In the genomic region with DNA sequence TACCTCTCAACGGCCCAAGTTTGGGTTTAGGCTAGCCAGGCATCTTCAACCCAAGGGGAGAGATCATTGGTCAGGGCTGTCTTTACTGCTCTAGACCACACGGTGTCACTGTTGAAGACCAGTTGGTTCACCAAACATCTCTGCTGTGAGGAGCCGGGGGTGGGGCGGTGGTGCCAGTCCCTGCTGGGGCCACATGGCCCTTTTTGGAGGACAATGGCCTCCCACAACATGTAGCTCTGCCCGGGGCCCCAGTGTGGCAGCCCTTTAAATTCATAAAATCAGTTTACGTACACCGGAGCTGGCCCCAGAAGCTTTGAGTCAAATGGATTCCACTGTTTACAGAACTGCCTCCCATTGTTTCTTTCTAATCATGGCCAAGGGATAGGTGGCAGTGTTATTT, we compare ENCODE assay signal across 9 cellular contexts. TPM values are rescaled to one million over a fixed set of nuclear protein-coding genes. Genes with fewer than 3 reads are reported as not detected.
A peak's percentile ranks its signal among the peaks of the same experiment; 100 is the strongest.
DNase-seq lines count a peak whose midpoint lies in the region; ATAC-seq and TF ChIP-seq lines count a peak whose summit lies in the region.
"Had no signal": no experiment of that assay in that cellular context is flagged by ENCODE, and none has a peak within 500 bp of the region (broad histone marks: within the 10 kb centered on the region; RNA-seq: fewer than 3 reads in every experiment).

No MANE protein-coding gene starts in this region.

- H3K4me3 Mint-ChIP-seq in activated naive CD8-positive, alpha-beta T cell treated with anti-CD3 and anti-CD28 coated beads, Interleukin-2, amount 10 ng/mL, durations not matched to agents 7 days and 5 days = no peak overlapping the region
- H3K4me3 Mint-ChIP-seq: activated naive CD4-positive, alpha-beta T cell treated with anti-CD3 and anti-CD28 coated beads, Interleukin-2, amount 50 U/mL, for 24 hours had no signal

- no peaks in the 10 kb centered on the region for H3K36me3 Mint-ChIP-seq in activated naive CD8-positive, alpha-beta T cell treated with anti-CD3 and anti-CD28 coated beads, Interleukin-2, amount 10 ng/mL, durations not matched to agents 7 days and 5 days
- H3K36me3 Mint-ChIP-seq: activated naive CD4-positive, alpha-beta T cell treated with anti-CD3 and anti-CD28 coated beads, Interleukin-2, amount 50 U/mL, for 24 hours had no signal

- WGBS in spleen, 5 donors = 50 to 69% (median 60%) methylated on average over 7 of the region's 7 CpGs

- DNase-seq in ELR (ENCODE audit: low read depth) (peak; percentile 84), NT2/D1 (ENCODE audit: low read depth, low spot score) (peak; percentile 77), hepatic stellate cell (ENCODE audit: low spot score) (peak; percentile 54), spleen (peak; percentile 78), putamen (ENCODE audit: low spot score) (no peak)
- peak; percentile 30 for DNase-seq in activated naive CD8-positive, alpha-beta T cell treated with anti-CD3 and anti-CD28 coated beads, Interleukin-2, amount 10 ng/mL, durations not matched to agents 7 days and 5 days

- H3K27me3 ChIP-seq in NT2/D1 (ENCODE audit: insufficient read depth, insufficient read length) (no peaks in the 10 kb centered on the region), spleen (replicated peaks in 1 of 7) (no peaks in the 10 kb centered on the region)

- peak overlapping the region in 3 of 8 donors; percentile 29 to 72 (median 59) for H3K27ac ChIP-seq in spleen

- TF ChIP-seq CTCF in spleen (IDR thresholded peaks at IDR 0.05 in 8 of 11, conservative IDR thresholded peaks at IDR 0.05 in 3 of 11) = peak in 9 of 11 experiments; percentile 39 to 73 (median 55)

- ATAC-seq in GM21360 (IDR thresholded peaks at IDR 0.05; ENCODE audit: unreplicated experiment) (peak; percentile 92), HG03521 (IDR thresholded peaks at IDR 0.05; ENCODE audit: unreplicated experiment) (peak; percentile 90)
- ATAC-seq in activated naive CD8-positive, alpha-beta T cell treated with anti-CD3 and anti-CD28 coated beads, Interleukin-2, amount 10 ng/mL, durations not matched to agents 7 days and 5 days (ENCODE audit: low read depth) = peak; percentile 52

- POLR2A ChIA-PET in activated naive CD8-positive, alpha-beta T cell treated with anti-CD3 and anti-CD28 coated beads, Interleukin-2, amount 10 ng/mL, durations not matched to agents 7 days and 5 days (lab: Charles Lee) = no interaction called here

- no peak overlapping the region for H3K4me3 ChIP-seq in NT2/D1 (ENCODE audit: insufficient read length, low read depth)
- H3K4me3 ChIP-seq in spleen = no peak overlapping the region

- H3K36me3 ChIP-seq in NT2/D1 (ENCODE audit: insufficient read depth, insufficient read length, low read length) (no peaks in the 10 kb centered on the region), spleen (no peaks in the 10 kb centered on the region)

- no peak overlapping the region for H3K9ac ChIP-seq in NT2/D1 (ENCODE audit: insufficient read length, low read depth)

- H3K4me1 Mint-ChIP-seq in activated naive CD8-positive, alpha-beta T cell treated with anti-CD3 and anti-CD28 coated beads, Interleukin-2, amount 10 ng/mL, durations not matched to agents 7 days and 5 days = no peaks in the 10 kb centered on the region
- H3K4me1 Mint-ChIP-seq: activated naive CD4-positive, alpha-beta T cell treated with anti-CD3 and anti-CD28 coated beads, Interleukin-2, amount 50 U/mL, for 24 hours had no signal

- no peaks in the 10 kb centered on the region for H3K9me3 Mint-ChIP-seq in activated naive CD8-positive, alpha-beta T cell treated with anti-CD3 and anti-CD28 coated beads, Interleukin-2, amount 10 ng/mL, durations not matched to agents 7 days and 5 days
- H3K9me3 Mint-ChIP-seq: activated naive CD4-positive, alpha-beta T cell treated with anti-CD3 and anti-CD28 coated beads, Interleukin-2, amount 50 U/mL, for 24 hours had no signal

- TF ChIP-seq POLR2A in spleen (IDR thresholded peaks at IDR 0.05) = no peak

- H3K9me3 ChIP-seq in NT2/D1 (ENCODE audit: insufficient read depth, low read length) = no peaks in the 10 kb centered on the region; the same call in 1 of the 2 replicates
- H3K9me3 ChIP-seq in spleen = peaks cover 0 to 4% (median 0%) of the 10 kb centered on the region in 8 donors

- intact Hi-C loops in spleen (cut with DNase I; ENCODE audit: low total_unique reads) = no loop called here

- no peak overlapping the region for H3K27ac Mint-ChIP-seq in activated naive CD8-positive, alpha-beta T cell treated with anti-CD3 and anti-CD28 coated beads, Interleukin-2, amount 10 ng/mL, durations not matched to agents 7 days and 5 days
- H3K27ac Mint-ChIP-seq: activated naive CD4-positive, alpha-beta T cell treated with anti-CD3 and anti-CD28 coated beads, Interleukin-2, amount 50 U/mL, for 24 hours had no signal

- H3K4me1 ChIP-seq in NT2/D1 (ENCODE audit: insufficient read depth, insufficient read length) (no peaks in the 10 kb centered on the region), spleen (no peaks in the 10 kb centered on the region)

- H3K27me3 Mint-ChIP-seq in activated naive CD8-positive, alpha-beta T cell treated with anti-CD3 and anti-CD28 coated beads, Interleukin-2, amount 10 ng/mL, durations not matched to agents 7 days and 5 days = peaks cover 35% of the 10 kb centered on the region

RNA-seq across cellular contexts. Expression of a gene that starts 19.1 kb away (rescaled TPM):
- not detected for total RNA-seq in activated naive CD8-positive, alpha-beta T cell treated with anti-CD3 and anti-CD28 coated beads, Interleukin-2, amount 10 ng/mL, durations not matched to agents 7 days and 5 days
- 10 to 100 TPM; 14.9 to 97.4 (median 59.7) TPM for total RNA-seq in spleen
- 10 to 100 TPM in 1 of 3 donors, 1 to 10 TPM in 2; 6.6 to 23.1 (median 6.9) TPM for polyA plus RNA-seq in spleen

RNA-seq across cellular contexts. Expression of a gene that starts 24.9 kb away (rescaled TPM):
- not detected for total RNA-seq in activated naive CD8-positive, alpha-beta T cell treated with anti-CD3 and anti-CD28 coated beads, Interleukin-2, amount 10 ng/mL, durations not matched to agents 7 days and 5 days
- 100 to 1,000 TPM in 6 of 7 donors, 10 to 100 TPM in 1; 65.6 to 260 (median 182) TPM for total RNA-seq in spleen
- polyA plus RNA-seq in spleen = 10 to 100 TPM; 31.0 to 75.3 (median 56.8) TPM

Comparison
In these comparisons a context has a peak if more than half of its experiments do, and no peak if none do; other contexts are left out.
1. RNA of a gene that starts 19.1 kb away (total RNA-seq): 14.9 to 97.4 TPM in spleen; not detected in activated naive CD8-positive, alpha-beta T cell treated with anti-CD3 and anti-CD28 coated beads, Interleukin-2, amount 10 ng/mL, durations not matched to agents 7 days and 5 days; every median in the first group is over 10 times any median in the second.
2. RNA of a gene that starts 24.9 kb away (total RNA-seq): 65.6 to 260 TPM in spleen; not detected in activated naive CD8-positive, alpha-beta T cell treated with anti-CD3 and anti-CD28 coated beads, Interleukin-2, amount 10 ng/mL, durations not matched to agents 7 days and 5 days; every median in the first group is over 10 times any median in the second.
3. Peak in every context shown above with its lines, with median percentiles within 50 percentile points of each other: ATAC-seq.